In genomic region chrX:54178100-54178940, GRCh38 we compare ENCODE assay signal across 11 cellular contexts. TPM values are rescaled to one million over a fixed set of nuclear protein-coding genes. Genes with fewer than 3 reads are reported as not detected.
DNase-seq lines count a peak whose midpoint lies in the region; ATAC-seq and TF ChIP-seq lines count a peak whose summit lies in the region.
"Had no signal": no experiment of that assay in that cellular context is flagged by ENCODE, and none has a peak within 500 bp of the region (broad histone marks: within the 10 kb centered on the region; RNA-seq: fewer than 3 reads in every experiment).

No MANE protein-coding gene starts in this region.

- H3K9me3 Mint-ChIP-seq in activated CD8-positive, alpha-beta T cell treated with anti-CD3 and anti-CD28 coated beads for 36 hours: no peaks in the 10 kb centered on the region
- no peaks in the 10 kb centered on the region for H3K9me3 Mint-ChIP-seq in activated CD8-positive, alpha-beta T cell treated with anti-CD3 and anti-CD28 coated beads, Interleukin-2, amount 10 ng/mL, durations not matched to agents 7 days and 5 days (ENCODE audit: insufficient read depth)
- no peaks in the 10 kb centered on the region for H3K9me3 Mint-ChIP-seq in stimulated activated memory B cell treated with anti-CD40 and anti-IgM and Interleukin-4, amounts not matched to agents 10 μg/mL and 1 μg/mL and 100 μg/mL, for 72 hours
- no peaks in the 10 kb centered on the region for H3K9me3 Mint-ChIP-seq in CD8-positive, alpha-beta T cell

- POLR2A ChIA-PET in activated CD8-positive, alpha-beta T cell treated with anti-CD3 and anti-CD28 coated beads for 36 hours (lab: Charles Lee): interaction anchor here (1.4 to 1.6 kb wide), 2 partner anchors 10 to 262 kb away, joined by 4 read pairs; partner anchors contain the start of gene TSR2
- POLR2A ChIA-PET in activated CD8-positive, alpha-beta T cell treated with anti-CD3 and anti-CD28 coated beads, Interleukin-2, amount 10 ng/mL, durations not matched to agents 7 days and 5 days (lab: Charles Lee): no interaction called here
- POLR2A ChIA-PET in CD8-positive, alpha-beta T cell (lab: Charles Lee): no interaction called here

- no peak overlapping the region for H3K4me3 ChIP-seq in CD8-positive, alpha-beta T cell (ENCODE audit: low read depth, low read length)

- no peak overlapping the region for H3K4me3 Mint-ChIP-seq in activated CD8-positive, alpha-beta T cell treated with anti-CD3 and anti-CD28 coated beads for 36 hours
- H3K4me3 Mint-ChIP-seq in activated CD8-positive, alpha-beta T cell treated with anti-CD3 and anti-CD28 coated beads, Interleukin-2, amount 10 ng/mL, durations not matched to agents 7 days and 5 days: no peak overlapping the region
- no peak overlapping the region for H3K4me3 Mint-ChIP-seq in stimulated activated memory B cell treated with anti-CD40 and anti-IgM and Interleukin-4, amounts not matched to agents 10 μg/mL and 1 μg/mL and 100 μg/mL, for 72 hours
- no peak overlapping the region for H3K4me3 Mint-ChIP-seq in CD8-positive, alpha-beta T cell

- ATAC-seq in activated CD8-positive, alpha-beta T cell treated with anti-CD3 and anti-CD28 coated beads for 36 hours: no peak
- no peak for ATAC-seq in activated CD8-positive, alpha-beta T cell treated with anti-CD3 and anti-CD28 coated beads, Interleukin-2, amount 10 ng/mL, durations not matched to agents 7 days and 5 days
- no peak for ATAC-seq in stimulated activated memory B cell treated with anti-CD40 and anti-IgM and Interleukin-4, amounts not matched to agents 10 μg/mL and 1 μg/mL and 100 μg/mL, for 72 hours
- ATAC-seq in HG03095 (IDR thresholded peaks at IDR 0.05; ENCODE audit: unreplicated experiment): no peak
- no peak for ATAC-seq in CD8-positive, alpha-beta T cell

- peaks cover 48% of the 10 kb centered on the region for H3K4me1 Mint-ChIP-seq in activated CD8-positive, alpha-beta T cell treated with anti-CD3 and anti-CD28 coated beads for 36 hours (ENCODE audit: low read depth)
- peaks cover 49% of the 10 kb centered on the region for H3K4me1 Mint-ChIP-seq in activated CD8-positive, alpha-beta T cell treated with anti-CD3 and anti-CD28 coated beads, Interleukin-2, amount 10 ng/mL, durations not matched to agents 7 days and 5 days (ENCODE audit: low read depth)
- peaks cover 60% of the 10 kb centered on the region for H3K4me1 Mint-ChIP-seq in stimulated activated memory B cell treated with anti-CD40 and anti-IgM and Interleukin-4, amounts not matched to agents 10 μg/mL and 1 μg/mL and 100 μg/mL, for 72 hours
- H3K4me1 Mint-ChIP-seq in CD8-positive, alpha-beta T cell (ENCODE audit: low read depth): peaks cover 58% of the 10 kb centered on the region

- peaks cover 7% of the 10 kb centered on the region for H3K36me3 ChIP-seq in CD8-positive, alpha-beta T cell (ENCODE audit: insufficient read depth, low read length)

- intact Hi-C loops in activated CD8-positive, alpha-beta T cell treated with anti-CD3 and anti-CD28 coated beads for 36 hours (cut with micrococcal nuclease): no loop called here
- intact Hi-C loops in CD8-positive, alpha-beta T cell (cut with DNase I, micrococcal nuclease): no loop called here

- CTCF ChIA-PET in activated CD8-positive, alpha-beta T cell treated with anti-CD3 and anti-CD28 coated beads for 36 hours (lab: Charles Lee): interaction anchor here (0.5 to 1.4 kb wide), 2 partner anchors 61 to 135 kb away, joined by 3 to 4 read pairs; no protein-coding TSS in a partner anchor
- CTCF ChIA-PET in activated CD8-positive, alpha-beta T cell treated with anti-CD3 and anti-CD28 coated beads, Interleukin-2, amount 10 ng/mL, durations not matched to agents 7 days and 5 days (lab: Charles Lee): no interaction called here
- CTCF ChIA-PET in CD8-positive, alpha-beta T cell (lab: Charles Lee): no interaction called here

- TF ChIP-seq CTCF in activated CD8-positive, alpha-beta T cell treated with anti-CD3 and anti-CD28 coated beads for 36 hours (IDR thresholded peaks at IDR 0.05): no peak
- no peak for TF ChIP-seq CTCF in CD8-positive, alpha-beta T cell (IDR thresholded peaks at IDR 0.05)

- H3K27ac ChIP-seq in CD8-positive, alpha-beta T cell (ENCODE audit: low read depth, low read length): no peak overlapping the region
- H3K27ac ChIP-seq: C4-2B had no signal

- peaks cover 34% of the 10 kb centered on the region for H3K4me1 ChIP-seq in CD8-positive, alpha-beta T cell (ENCODE audit: insufficient read depth, low read length)

- peak overlapping the region; percentile 46 for H3K27ac Mint-ChIP-seq in activated CD8-positive, alpha-beta T cell treated with anti-CD3 and anti-CD28 coated beads for 36 hours
- H3K27ac Mint-ChIP-seq in activated CD8-positive, alpha-beta T cell treated with anti-CD3 and anti-CD28 coated beads, Interleukin-2, amount 10 ng/mL, durations not matched to agents 7 days and 5 days: no peak overlapping the region
- H3K27ac Mint-ChIP-seq in stimulated activated memory B cell treated with anti-CD40 and anti-IgM and Interleukin-4, amounts not matched to agents 10 μg/mL and 1 μg/mL and 100 μg/mL, for 72 hours: peak overlapping the region; percentile 7
- no peak overlapping the region for H3K27ac Mint-ChIP-seq in CD8-positive, alpha-beta T cell

- no peaks in the 10 kb centered on the region for H3K9me3 ChIP-seq in CD8-positive, alpha-beta T cell (ENCODE audit: low read length)

- DNase-seq in activated CD8-positive, alpha-beta T cell treated with anti-CD3 and anti-CD28 coated beads for 36 hours: no peak
- no peak for DNase-seq in activated CD8-positive, alpha-beta T cell treated with anti-CD3 and anti-CD28 coated beads, Interleukin-2, amount 10 ng/mL, durations not matched to agents 7 days and 5 days
- peak; percentile 69 for DNase-seq in NCI-H460 (ENCODE audit: extremely low read depth, low read depth)
- DNase-seq in dedifferentiated amniotic fluid mesenchymal stem cell (ENCODE audit: extremely low spot score): peak; percentile 80
- no peak for DNase-seq in stimulated activated naive CD4-positive, alpha-beta T cell (lab: John Stamatoyannopoulos, UW)
- no peak for DNase-seq in CD8-positive, alpha-beta T cell
- DNase-seq: activated gamma-delta T cell, NCI-H446 had no signal

- no peaks in the 10 kb centered on the region for H3K27me3 ChIP-seq in CD8-positive, alpha-beta T cell (ENCODE audit: insufficient read depth, low read length)

- H3K36me3 Mint-ChIP-seq in activated CD8-positive, alpha-beta T cell treated with anti-CD3 and anti-CD28 coated beads for 36 hours (ENCODE audit: low read depth): peaks cover 59% of the 10 kb centered on the region
- peaks cover 48% of the 10 kb centered on the region for H3K36me3 Mint-ChIP-seq in activated CD8-positive, alpha-beta T cell treated with anti-CD3 and anti-CD28 coated beads, Interleukin-2, amount 10 ng/mL, durations not matched to agents 7 days and 5 days (ENCODE audit: low read depth)
- H3K36me3 Mint-ChIP-seq in stimulated activated memory B cell treated with anti-CD40 and anti-IgM and Interleukin-4, amounts not matched to agents 10 μg/mL and 1 μg/mL and 100 μg/mL, for 72 hours: peaks cover 46% of the 10 kb centered on the region
- H3K36me3 Mint-ChIP-seq in CD8-positive, alpha-beta T cell: peaks cover 40% of the 10 kb centered on the region

- H3K27me3 Mint-ChIP-seq in activated CD8-positive, alpha-beta T cell treated with anti-CD3 and anti-CD28 coated beads for 36 hours: no peaks in the 10 kb centered on the region
- no peaks in the 10 kb centered on the region for H3K27me3 Mint-ChIP-seq in activated CD8-positive, alpha-beta T cell treated with anti-CD3 and anti-CD28 coated beads, Interleukin-2, amount 10 ng/mL, durations not matched to agents 7 days and 5 days (ENCODE audit: low read depth)
- H3K27me3 Mint-ChIP-seq in stimulated activated memory B cell treated with anti-CD40 and anti-IgM and Interleukin-4, amounts not matched to agents 10 μg/mL and 1 μg/mL and 100 μg/mL, for 72 hours: no peaks in the 10 kb centered on the region
- no peaks in the 10 kb centered on the region for H3K27me3 Mint-ChIP-seq in CD8-positive, alpha-beta T cell (ENCODE audit: low read depth)

RNA-seq across cellular contexts. Expression of gene FAM120C, which starts 4.7 kb away (rescaled TPM):
- total RNA-seq in activated CD8-positive, alpha-beta T cell treated with anti-CD3 and anti-CD28 coated beads for 36 hours: 1 to 10 TPM; 8.3 to 8.4 TPM
- total RNA-seq in activated CD8-positive, alpha-beta T cell treated with anti-CD3 and anti-CD28 coated beads, Interleukin-2, amount 10 ng/mL, durations not matched to agents 7 days and 5 days: 10 to 100 TPM; 10.1 to 10.3 TPM
- total RNA-seq in NCI-H460 (2014; rRNA removed; shearing (Covaris generic)): 9.2 and 11.2 TPM in 2 replicates
- polyA plus RNA-seq in NCI-H460 (2014; cell fraction: nucleus; rRNA removed): 6.2 and 10.9 TPM in 2 replicates
- total RNA-seq in CD8-positive, alpha-beta T cell: 10 to 100 TPM; 10.9 to 11.1 TPM

Comparison
In these comparisons a context has a peak if more than half of its experiments do, and no peak if none do; other contexts are left out.
1. H3K27ac Mint-ChIP-seq: peak in activated CD8-positive, alpha-beta T cell treated with anti-CD3 and anti-CD28 coated beads for 36 hours (single experiment) and stimulated activated memory B cell treated with anti-CD40 and anti-IgM and Interleukin-4, amounts not matched to agents 10 μg/mL and 1 μg/mL and 100 μg/mL, for 72 hours (single experiment); none in activated CD8-positive, alpha-beta T cell treated with anti-CD3 and anti-CD28 coated beads, Interleukin-2, amount 10 ng/mL, durations not matched to agents 7 days and 5 days (single experiment) and CD8-positive, alpha-beta T cell (single experiment).
2. DNase-seq: peak in NCI-H460 (single experiment) and dedifferentiated amniotic fluid mesenchymal stem cell (single experiment); none in activated CD8-positive, alpha-beta T cell treated with anti-CD3 and anti-CD28 coated beads for 36 hours (single experiment), activated CD8-positive, alpha-beta T cell treated with anti-CD3 and anti-CD28 coated beads, Interleukin-2, amount 10 ng/mL, durations not matched to agents 7 days and 5 days (single experiment), stimulated activated naive CD4-positive, alpha-beta T cell (0 of 6) and CD8-positive, alpha-beta T cell (0 of 7).